Comparison of ENCODE assay signal across 8 cellular contexts in genomic region chr2:24421668-24422067, GRCh38.
DNase-seq lines count a peak whose midpoint lies in the region; ATAC-seq and TF ChIP-seq lines count a peak whose summit lies in the region.

No MANE protein-coding gene starts in this region.

- H3K27me3 ChIP-seq in naive thymus-derived CD4-positive, alpha-beta T cell (ENCODE audit: control insufficient read depth in 2 of 2, insufficient read depth in 2 of 2, low read length in 2 of 2): no peaks in the 10 kb centered on the region

- no peaks in the 10 kb centered on the region for H3K36me3 ChIP-seq in naive thymus-derived CD4-positive, alpha-beta T cell (ENCODE audit: control insufficient read depth in 2 of 3, insufficient read depth in 3 of 3, low read length in 3 of 3)

- ATAC-seq in naive thymus-derived CD4-positive, alpha-beta T cell: peak; percentile 55
- no peak for ATAC-seq in HG03159 (IDR thresholded peaks at IDR 0.05; ENCODE audit: unreplicated experiment)

- H3K27ac ChIP-seq in naive thymus-derived CD4-positive, alpha-beta T cell (ENCODE audit: low read depth, low read length): no peak overlapping the region

- DNase-seq in SHP77 (lab: John Stamatoyannopoulos, UW) (peak; percentile 44 to 51), SHP77 treated with DMSO at 0.1 percent for 48 hours (lab: John Stamatoyannopoulos, UW) (no peak), NCI-H69 (lab: John Stamatoyannopoulos, UW) (peak; percentile 76), erythroblast (lab: John Stamatoyannopoulos, UW) (peak; percentile 74 to 82)
- peak; percentile 17 to 42 (median 23) for DNase-seq in activated CD8-positive, alpha-beta memory T cell treated with anti-CD3 and anti-CD28 coated beads for 48 hours (ENCODE audit: low read depth in 2 of 3, low spot score in 2 of 3)
- DNase-seq in naive thymus-derived CD4-positive, alpha-beta T cell: peak in 7 of 9 donors; percentile 15 to 46 (median 43)
- DNase-seq in stimulated activated naive CD4-positive, alpha-beta T cell treated with Interleukin-2 at 50 U/mL for 16 hours (lab: John Stamatoyannopoulos, UW): peak; percentile 25

- no peak overlapping the region for H3K4me3 ChIP-seq in naive thymus-derived CD4-positive, alpha-beta T cell (ENCODE audit: low read length)

- peaks cover 0 to 4% (median 0%) of the 10 kb centered on the region in 7 donors for H3K4me1 Mint-ChIP-seq in naive thymus-derived CD4-positive, alpha-beta T cell

- POLR2A ChIA-PET in naive thymus-derived CD4-positive, alpha-beta T cell (lab: Charles Lee): no interaction called here

- H3K27me3 Mint-ChIP-seq in naive thymus-derived CD4-positive, alpha-beta T cell: peaks cover 0 to 3% (median 0%) of the 10 kb centered on the region in 5 donors

- intact Hi-C loops in naive thymus-derived CD4-positive, alpha-beta T cell (cut with micrococcal nuclease): loop anchor here (1.0 kb wide), 1 partner anchor 406 kb away; no protein-coding TSS in a partner anchor

- no peaks in the 10 kb centered on the region for H3K9me3 ChIP-seq in naive thymus-derived CD4-positive, alpha-beta T cell (ENCODE audit: control insufficient read depth in 2 of 3, low read length in 3 of 3)

- no peak overlapping the region for H3K27ac Mint-ChIP-seq in naive thymus-derived CD4-positive, alpha-beta T cell

- H3K4me1 ChIP-seq in naive thymus-derived CD4-positive, alpha-beta T cell (ENCODE audit: control insufficient read depth in 2 of 2, insufficient read depth in 2 of 2, low read length in 2 of 2): no peaks in the 10 kb centered on the region

- H3K4me3 Mint-ChIP-seq in naive thymus-derived CD4-positive, alpha-beta T cell: no peak overlapping the region

- CTCF ChIA-PET in naive thymus-derived CD4-positive, alpha-beta T cell (lab: Charles Lee): interaction anchor here (0.6 to 2.4 kb wide), 3 partner anchors 12 to 521 kb away, joined by 4 to 17 read pairs (median 7); no protein-coding TSS in a partner anchor

- peaks cover 0 to 9% (median 2%) of the 10 kb centered on the region in 11 donors for H3K9me3 Mint-ChIP-seq in naive thymus-derived CD4-positive, alpha-beta T cell

- H3K36me3 Mint-ChIP-seq in naive thymus-derived CD4-positive, alpha-beta T cell: no peaks in the 10 kb centered on the region

- no peak for TF ChIP-seq POLR2A in erythroblast (IDR thresholded peaks at IDR 0.05; ENCODE audit: low read length)
